15 cellular contexts compared by ENCODE assay signal in genomic region chr16:8623634-8624033, GRCh38. TPM values are rescaled to one million over a fixed set of nuclear protein-coding genes. Genes with fewer than 3 reads are reported as not detected.
DNase-seq lines count a peak whose midpoint lies in the region; ATAC-seq and TF ChIP-seq lines count a peak whose summit lies in the region.
"Had no signal": no experiment of that assay in that cellular context is flagged by ENCODE, and none has a peak within 500 bp of the region (broad histone marks: within the 10 kb centered on the region; RNA-seq: fewer than 3 reads in every experiment).

No MANE protein-coding gene starts in this region.

- H3K27me3 Mint-ChIP-seq in activated naive CD8-positive, alpha-beta T cell = no peaks in the 10 kb centered on the region
- no peaks in the 10 kb centered on the region for H3K27me3 Mint-ChIP-seq in activated naive CD8-positive, alpha-beta T cell treated with anti-CD3 and anti-CD28 coated beads for 36 hours
- H3K27me3 Mint-ChIP-seq in type B pancreatic cell = peaks cover 3% of the 10 kb centered on the region

- peaks cover 38% of the 10 kb centered on the region for H3K4me1 Mint-ChIP-seq in activated naive CD8-positive, alpha-beta T cell (ENCODE audit: low read depth)
- peaks cover 21% of the 10 kb centered on the region for H3K4me1 Mint-ChIP-seq in activated naive CD8-positive, alpha-beta T cell treated with anti-CD3 and anti-CD28 coated beads for 36 hours
- peaks cover 12% of the 10 kb centered on the region for H3K4me1 Mint-ChIP-seq in type B pancreatic cell (ENCODE audit: unreplicated experiment)

- no peak overlapping the region for H3K27ac Mint-ChIP-seq in activated naive CD8-positive, alpha-beta T cell
- H3K27ac Mint-ChIP-seq in activated naive CD8-positive, alpha-beta T cell treated with anti-CD3 and anti-CD28 coated beads for 36 hours = no peak overlapping the region
- no peak overlapping the region for H3K27ac Mint-ChIP-seq in type B pancreatic cell
- H3K27ac Mint-ChIP-seq: effector memory CD8-positive, alpha-beta T cell had no signal

- no peaks in the 10 kb centered on the region for H3K9me3 Mint-ChIP-seq in activated naive CD8-positive, alpha-beta T cell (ENCODE audit: low read depth)
- no peaks in the 10 kb centered on the region for H3K9me3 Mint-ChIP-seq in activated naive CD8-positive, alpha-beta T cell treated with anti-CD3 and anti-CD28 coated beads for 36 hours
- no peaks in the 10 kb centered on the region for H3K9me3 Mint-ChIP-seq in type B pancreatic cell
- H3K9me3 Mint-ChIP-seq: effector memory CD8-positive, alpha-beta T cell had no signal

- DNase-seq in activated naive CD8-positive, alpha-beta T cell treated with anti-CD3 and anti-CD28 coated beads for 36 hours = no peak
- peak; percentile 11 for DNase-seq in RPMI7951 (ENCODE audit: low read depth)
- peak; percentile 3 for DNase-seq in glomerular visceral epithelial cell (ENCODE audit: extremely low spot score)
- no peak for DNase-seq in type B pancreatic cell (ENCODE audit: extremely low spot score, unreplicated experiment)
- no peak for DNase-seq in sciatic nerve (ENCODE audit: low spot score)
- DNase-seq: activated CD4-positive, alpha-beta T cell treated with anti-CD3 and anti-CD28 coated beads, Interleukin-2, amount 50 U/mL, for 48 hours; amniotic stem cell; effector memory CD8-positive, alpha-beta T cell; midbrain; NCI-H1694 had no signal

- peak overlapping the region; percentile 43 for H3K4me3 Mint-ChIP-seq in activated naive CD8-positive, alpha-beta T cell
- no peak overlapping the region for H3K4me3 Mint-ChIP-seq in activated naive CD8-positive, alpha-beta T cell treated with anti-CD3 and anti-CD28 coated beads for 36 hours
- H3K4me3 Mint-ChIP-seq in type B pancreatic cell = peak overlapping the region; percentile 51

- H3K36me3 Mint-ChIP-seq in activated naive CD8-positive, alpha-beta T cell = peaks cover 5% of the 10 kb centered on the region
- peaks cover 13% of the 10 kb centered on the region for H3K36me3 Mint-ChIP-seq in activated naive CD8-positive, alpha-beta T cell treated with anti-CD3 and anti-CD28 coated beads for 36 hours
- H3K36me3 Mint-ChIP-seq in type B pancreatic cell = peaks cover 19% of the 10 kb centered on the region

- no peak for ATAC-seq in sciatic nerve
- ATAC-seq in HG02973 (IDR thresholded peaks at IDR 0.05; ENCODE audit: unreplicated experiment) = no peak
- no peak for ATAC-seq in GM21723 (IDR thresholded peaks at IDR 0.05; ENCODE audit: unreplicated experiment)
- ATAC-seq: effector memory CD8-positive, alpha-beta T cell had no signal

- no peak for TF ChIP-seq CTCF in type B pancreatic cell (conservative IDR thresholded peaks at IDR 0.05)

- intact Hi-C loops in sciatic nerve (cut with DNase I) = no loop called here

RNA-seq across cellular contexts. Expression of gene METTL22, which starts 2.1 kb away (rescaled TPM):
- total RNA-seq in activated naive CD8-positive, alpha-beta T cell treated with anti-CD3 and anti-CD28 coated beads for 36 hours = 10 to 100 TPM; 25.0 to 26.8 TPM
- total RNA-seq in RPMI7951 (2014; rRNA removed; shearing (Covaris generic)) = 10.6 and 14.8 TPM in 2 replicates
- total RNA-seq in type B pancreatic cell (ENCODE audit: low replicate concordance) = 35.4 and 42.3 TPM in 2 replicates
- total RNA-seq in sciatic nerve = 40.6 TPM

RNA-seq across cellular contexts. Expression of gene TMEM114, which starts 33.3 kb away (rescaled TPM):
- not detected for total RNA-seq in activated naive CD8-positive, alpha-beta T cell treated with anti-CD3 and anti-CD28 coated beads for 36 hours
- not detected in 2 replicates for total RNA-seq in RPMI7951 (2014; rRNA removed; shearing (Covaris generic))
- total RNA-seq in type B pancreatic cell (ENCODE audit: low replicate concordance) (0.50 TPM in 1 of 2 replicates, not detected in the other), sciatic nerve (not detected)
- total RNA-seq: HT-29, tibial nerve had no signal

RNA-seq across cellular contexts. Expression of gene ABAT, which starts 50.8 kb away (rescaled TPM):
- 1 to 10 TPM; 4.1 to 4.8 TPM for total RNA-seq in activated naive CD8-positive, alpha-beta T cell treated with anti-CD3 and anti-CD28 coated beads for 36 hours
- 3.1 and 3.5 TPM in 2 replicates for total RNA-seq in RPMI7951 (2014; rRNA removed; shearing (Covaris generic))
- total RNA-seq in type B pancreatic cell (ENCODE audit: low replicate concordance) (21.1 and 32.1 TPM in 2 replicates), sciatic nerve (24.2 TPM)

Comparison
In these comparisons a context has a peak if more than half of its experiments do, and no peak if none do; other contexts are left out.
1. DNase-seq: peak in RPMI7951 (single experiment) and glomerular visceral epithelial cell (single experiment); none in activated naive CD8-positive, alpha-beta T cell treated with anti-CD3 and anti-CD28 coated beads for 36 hours (single experiment), type B pancreatic cell (single experiment) and sciatic nerve (single experiment).